In the genomic region with DNA sequence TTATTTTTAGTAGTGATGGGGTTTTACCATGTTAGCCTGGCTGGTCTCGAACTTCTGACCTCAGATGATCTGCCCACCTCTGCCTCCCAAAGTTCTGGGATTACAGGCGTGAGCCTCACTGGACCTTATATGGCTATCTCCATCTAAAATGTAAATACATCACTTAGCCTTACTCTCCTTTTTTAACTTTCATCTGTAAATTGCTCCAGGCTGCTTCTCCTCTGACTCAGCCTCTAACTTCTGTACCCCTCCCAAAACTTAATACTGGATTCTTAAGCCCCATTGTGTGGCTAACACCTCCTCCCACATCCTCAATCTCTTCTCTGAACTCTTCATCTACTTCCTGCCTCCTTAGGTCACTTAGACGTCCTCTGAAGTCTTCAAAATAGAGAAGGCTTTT, we compare ENCODE assay signal across 8 cellular contexts. TPM values are rescaled to one million over a fixed set of nuclear protein-coding genes. Genes with fewer than 3 reads are reported as not detected.
DNase-seq lines count a peak whose midpoint lies in the region; ATAC-seq, FAIRE-seq and TF ChIP-seq lines count a peak whose summit lies in the region.

No MANE protein-coding gene starts in this region.

- H3K27me3 ChIP-seq in GM12878 (replicated peaks in 1 of 2; ENCODE audit: control insufficient read depth in 2 of 2, insufficient read depth in 2 of 2, low read length in 1 of 2) (peaks cover 0 to 2% of the 10 kb centered on the region in 2 experiments; a peak in 1 of 4 replicates), neutrophil (no peaks in the 10 kb centered on the region)

- H3K27ac ChIP-seq in GM12878 (ENCODE audit: control insufficient read depth, insufficient read depth) (no peak overlapping the region), neutrophil (peak overlapping the region; percentile 74)

- CTCF ChIA-PET in GM12878 (lab: Yijun Ruan, JAX), result no interaction called here

- in situ Hi-C loops in GM12878 (cut with MboI), result no loop called here

- 42% methylated on average over 3 of the region's 3 CpGs for WGBS in GM12878 (ENCODE audit: insufficient coverage, insufficient replicate concordance, low lambda C conversion rate, missing lambda C conversion rate)

- intact Hi-C loops in GM12878 (cut with micrococcal nuclease; ENCODE audit: unreplicated experiment), result no loop called here

- H3K4me3 ChIP-seq in GM12878 (no peak overlapping the region), neutrophil (ENCODE audit: low read depth in 1 of 2, low read length in 1 of 2) (no peak overlapping the region)

- H3K4me1 ChIP-seq in GM12878 (ENCODE audit: control insufficient read depth, insufficient read depth, low read length) (peaks cover 25% of the 10 kb centered on the region), neutrophil (ENCODE audit: control insufficient read depth in 1 of 2, insufficient read depth in 1 of 2, low read depth in 1 of 2, low read length in 1 of 2) (peaks cover 52 to 72% of the 10 kb centered on the region in 2 experiments)

- 0 out of 2 replicates have a peak overlapping the region, but pooled peaks have one; percentile 21 for H3K4me2 ChIP-seq in GM12878 (ENCODE audit: control insufficient read depth, insufficient read depth)

- no peak for TF ChIP-seq POLR2A in GM12878 (IDR thresholded peaks at IDR 0.05; ENCODE audit: low read depth, low read length)

- SMC1A ChIA-PET in GM12878 (lab: Charles Lee; ENCODE audit: uncharacterized antibody, unreplicated experiment), result no interaction called here

- no peak for TF ChIP-seq RAD21 in GM12878 (IDR thresholded peaks at IDR 0.05; ENCODE audit: insufficient read depth, low read depth, low read length)

- no peak for TF ChIP-seq CTCF in GM10266 (IDR thresholded peaks at IDR 0.05; ENCODE audit: control insufficient read depth, insufficient read depth, low read depth, missing control alignments)
- TF ChIP-seq CTCF in GM12878 (IDR thresholded peaks at IDR 0.05 in 2 of 3, conservative IDR thresholded peaks at IDR 0.05 in 1 of 3; ENCODE audit: control insufficient read depth in 2 of 3, extremely low read depth in 1 of 3, insufficient read depth in 1 of 3, low read depth in 3 of 3, low read length in 3 of 3), result no peak
- no peak for TF ChIP-seq CTCF in neutrophil (IDR thresholded peaks at IDR 0.05)

- H2AFZ ChIP-seq in GM12878 (ENCODE audit: control insufficient read depth, low read depth, low read length), result no peak overlapping the region

- RAD21 ChIA-PET in GM12878 (lab: Charles Lee; ENCODE audit: unreplicated experiment), result no interaction called here

- no peak for FAIRE-seq in GM12878 (lab: Jason Lieb, UNC)

- H3K9me3 ChIP-seq in GM12878 (replicated peaks; ENCODE audit: control insufficient read depth, insufficient read depth, low read length), result no peaks in the 10 kb centered on the region
- H3K9me3 ChIP-seq in neutrophil, result no peaks in the 10 kb centered on the region

- peaks cover 5% of the 10 kb centered on the region for H4K20me1 ChIP-seq in GM12878 (ENCODE audit: control insufficient read depth, insufficient read depth)

- POLR2A ChIA-PET in GM12878 (lab: Charles Lee), result no interaction called here

- BruUV-seq in GM12878 (replicated peaks; lab: Mats Ljungman, UMichigan), result no TSS peak

- no peak for TF ChIP-seq EP300 in GM12878 (IDR thresholded peaks at IDR 0.05; ENCODE audit: borderline replicate concordance in 1 of 2, control insufficient read depth in 1 of 2, low read depth in 2 of 2, low read length in 2 of 2)

- peak; percentile 39 for DNase-seq in GM10266 (ENCODE audit: extremely low spot score)
- DNase-seq in M059J (ENCODE audit: low read depth), result peak; percentile 91
- no peak for DNase-seq in GM12878 (ENCODE audit: low read depth, low spot score)
- DNase-seq in NCI-H526 treated with DMSO at 0.1 percent for 48 hours (lab: John Stamatoyannopoulos, UW), result no peak
- DNase-seq in mesenteric fat pad (ENCODE audit: low spot score), result no peak
- DNase-seq in NCI-H2227 treated with DMSO at 0.1 percent for 48 hours (lab: John Stamatoyannopoulos, UW), result no peak

- H3K79me2 ChIP-seq in GM12878 (ENCODE audit: control insufficient read depth, insufficient read depth, low read length), result no peaks in the 10 kb centered on the region

- H3K36me3 ChIP-seq in GM12878 (ENCODE audit: control insufficient read depth in 2 of 2, insufficient read depth in 2 of 2, low read length in 1 of 2) (no peaks in the 10 kb centered on the region), neutrophil (no peaks in the 10 kb centered on the region)

- no peak for ATAC-seq in GM12878
- no peak for ATAC-seq in GM18498 (IDR thresholded peaks at IDR 0.05; ENCODE audit: unreplicated experiment)

- no peak overlapping the region for H3K9ac ChIP-seq in GM12878 (ENCODE audit: control insufficient read depth, insufficient read depth, low read length)

TF ChIP-seq in GM12878, 131 proteins besides CTCF, POLR2A, EP300 and RAD21:
- TF ChIP-seq, protein P1, sequence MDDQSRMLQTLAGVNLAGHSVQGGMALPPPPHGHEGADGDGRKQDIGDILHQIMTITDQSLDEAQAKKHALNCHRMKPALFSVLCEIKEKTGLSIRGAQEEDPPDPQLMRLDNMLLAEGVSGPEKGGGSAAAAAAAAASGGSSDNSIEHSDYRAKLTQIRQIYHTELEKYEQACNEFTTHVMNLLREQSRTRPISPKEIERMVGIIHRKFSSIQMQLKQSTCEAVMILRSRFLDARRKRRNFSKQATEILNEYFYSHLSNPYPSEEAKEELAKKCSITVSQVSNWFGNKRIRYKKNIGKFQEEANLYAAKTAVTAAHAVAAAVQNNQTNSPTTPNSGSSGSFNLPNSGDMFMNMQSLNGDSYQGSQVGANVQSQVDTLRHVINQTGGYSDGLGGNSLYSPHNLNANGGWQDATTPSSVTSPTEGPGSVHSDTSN (IDR thresholded peaks at IDR 0.05; ENCODE audit: insufficient replicate concordance, low read depth, low read length), result no peak
- TF ChIP-seq NR2C2 (IDR thresholded peaks at IDR 0.05; ENCODE audit: borderline replicate concordance, control insufficient read depth, insufficient read length, low read depth) (no peak), SPI1 (IDR thresholded peaks at IDR 0.05; ENCODE audit: borderline replicate concordance, insufficient read depth, low read depth, low read length) (peak; percentile 41; the same call in 1 of the 2 replicates), JUNB (IDR thresholded peaks at IDR 0.05) (no peak), RUNX3 (IDR thresholded peaks at IDR 0.05; ENCODE audit: low read length) (peak; percentile 61), GATAD2B (conservative IDR thresholded peaks at IDR 0.05; ENCODE audit: low read depth) (no peak)

RNA-seq across cellular contexts. Expression of a gene that starts 4.0 kb away (rescaled TPM):
- 5.7 and 11.0 TPM in 2 replicates for total RNA-seq in M059J (2014; rRNA removed; shearing (Covaris generic))
- total RNA-seq in GM12878 (2013; cell fraction: nucleolus; rRNA removed), result 2.5 and 2.8 TPM in 2 replicates
- 2.7 and 2.8 TPM in 2 replicates for total RNA-seq in GM12878 (2014; rRNA removed)
- total RNA-seq in GM12878 (2014; rRNA removed; fragmentation: Illumina TruSeq; extraction: Trizol), result 3.5 and 3.7 TPM in 2 replicates
- total RNA-seq in GM12878 (2021), result 3.6 and 4.0 TPM in 2 replicates
- 3.6 TPM for polyA plus RNA-seq in GM12878 (2011; ENCODE audit: low read depth)
- 0.73 and 0.84 TPM in 2 replicates for polyA plus RNA-seq in GM12878 (2011; rRNA removed)
- 0.55 and 0.70 TPM in 2 replicates for polyA plus RNA-seq in GM12878 (2011; cell fraction: cytosol; rRNA removed)
- polyA plus RNA-seq in GM12878 (2011; cell fraction: nucleus; rRNA removed), result 0.76 and 1.0 TPM in 2 replicates
- polyA plus RNA-seq in GM12878 (2012), result 3.4 and 3.9 TPM in 2 replicates
- 3.5 and 3.9 TPM in 2 replicates for polyA plus RNA-seq in GM12878 (2014; fragmentation: Illumina TruSeq; extraction: Trizol)
- polyA plus RNA-seq in GM12878 (2014; fragmentation: Nextera tagmentation; extraction: Ambion mirVana), result under 1 TPM; 0.55 to 0.72 TPM
- polyA plus RNA-seq in GM12878 (2014; rRNA removed), result 2.1 and 2.9 TPM in 2 replicates
- under 1 TPM; 0.53 to 0.71 TPM for polyA plus RNA-seq in GM12878 (2016; fragmentation: Nextera tagmentation; extraction: Ambion mirVana)
- 1.3 and 2.0 TPM in 2 replicates for polyA minus RNA-seq in GM12878 (2011; rRNA and poly(A)+ RNA removed)
- polyA minus RNA-seq in GM12878 (2011; cell fraction: cytosol; rRNA and poly(A)+ RNA removed), result 0.62 and 1.7 TPM in 2 replicates
- polyA minus RNA-seq in GM12878 (2011; cell fraction: nucleus; rRNA and poly(A)+ RNA removed), result 0.48 and 0.86 TPM in 2 replicates
- total RNA-seq in mesenteric fat pad, result 13.9 TPM

RNA-seq across cellular contexts. Expression of a gene that starts 36.7 kb away (rescaled TPM):
- total RNA-seq in M059J (2014; rRNA removed; shearing (Covaris generic)), result 43.7 and 45.4 TPM in 2 replicates
- 9.5 and 11.1 TPM in 2 replicates for total RNA-seq in GM12878 (2013; cell fraction: nucleolus; rRNA removed)
- 19.9 and 24.2 TPM in 2 replicates for total RNA-seq in GM12878 (2014; rRNA removed)
- 27.3 and 29.7 TPM in 2 replicates for total RNA-seq in GM12878 (2014; rRNA removed; fragmentation: Illumina TruSeq; extraction: Trizol)
- total RNA-seq in GM12878 (2021), result 31.1 and 31.7 TPM in 2 replicates
- 12.8 TPM for polyA plus RNA-seq in GM12878 (2011; ENCODE audit: low read depth)
- 42.1 and 56.6 TPM in 2 replicates for polyA plus RNA-seq in GM12878 (2011; rRNA removed)
- 13.4 and 15.4 TPM in 2 replicates for polyA plus RNA-seq in GM12878 (2011; cell fraction: cytosol; rRNA removed)
- 7.3 and 8.5 TPM in 2 replicates for polyA plus RNA-seq in GM12878 (2011; cell fraction: nucleus; rRNA removed)
- 14.0 and 16.5 TPM in 2 replicates for polyA plus RNA-seq in GM12878 (2012)
- 33.3 and 37.2 TPM in 2 replicates for polyA plus RNA-seq in GM12878 (2014; fragmentation: Illumina TruSeq; extraction: Trizol)
- 10 to 100 TPM; 61.2 to 66.5 TPM for polyA plus RNA-seq in GM12878 (2014; fragmentation: Nextera tagmentation; extraction: Ambion mirVana)
- polyA plus RNA-seq in GM12878 (2014; rRNA removed), result 17.3 and 18.9 TPM in 2 replicates
- polyA plus RNA-seq in GM12878 (2016; fragmentation: Nextera tagmentation; extraction: Ambion mirVana), result 10 to 100 TPM; 48.5 to 53.1 TPM
- polyA minus RNA-seq in GM12878 (2011; rRNA and poly(A)+ RNA removed), result 13.0 and 30.0 TPM in 2 replicates
- 4.9 and 6.0 TPM in 2 replicates for polyA minus RNA-seq in GM12878 (2011; cell fraction: cytosol; rRNA and poly(A)+ RNA removed)
- 1.3 and 5.8 TPM in 2 replicates for polyA minus RNA-seq in GM12878 (2011; cell fraction: nucleus; rRNA and poly(A)+ RNA removed)
- total RNA-seq in mesenteric fat pad, result 17.2 TPM

Comparison
In these comparisons a context has a peak if more than half of its experiments do, and no peak if none do; other contexts are left out.
1. DNase-seq: peak in GM10266 (single experiment) and M059J (single experiment); none in GM12878 (single experiment), NCI-H526 treated with DMSO at 0.1 percent for 48 hours (single experiment), mesenteric fat pad (single experiment) and NCI-H2227 treated with DMSO at 0.1 percent for 48 hours (single experiment).